Comparison of ENCODE assay signal across 9 cellular contexts in the genomic region with DNA sequence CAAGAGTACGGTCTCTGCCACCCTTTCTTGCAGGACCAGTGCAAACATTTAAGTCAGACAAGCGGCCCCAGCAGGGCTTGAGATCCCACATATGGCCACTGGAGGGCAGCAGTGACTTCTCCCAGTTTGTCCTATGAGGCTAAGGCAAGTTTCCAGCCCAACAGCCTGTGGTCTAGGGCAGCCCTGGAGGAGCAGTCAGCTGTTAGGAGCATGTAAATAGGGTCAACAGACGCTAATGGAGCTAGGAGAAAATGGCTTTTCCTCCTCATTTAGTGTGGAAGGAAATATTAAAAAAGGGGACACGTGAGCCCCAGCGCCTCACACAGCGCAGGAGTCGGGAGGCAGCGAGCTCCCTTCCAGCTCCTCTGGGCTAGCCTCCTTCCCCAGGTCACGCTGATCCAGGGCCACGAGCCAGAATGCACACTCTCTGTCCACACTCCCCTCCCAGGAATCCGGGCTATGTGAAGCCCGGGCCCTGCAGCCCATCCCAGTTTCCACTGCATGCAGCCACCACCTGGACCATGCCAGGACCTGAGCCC.
DNase-seq lines count a peak whose midpoint lies in the region; ATAC-seq and TF ChIP-seq lines count a peak whose summit lies in the region.
"Had no signal": no experiment of that assay in that cellular context is flagged by ENCODE, and none has a peak within 500 bp of the region (broad histone marks: within the 10 kb centered on the region; RNA-seq: fewer than 3 reads in every experiment).

No MANE protein-coding gene starts in this region.

- no peak overlapping the region for H3K4me2 ChIP-seq in SK-N-SH

- H3K9ac ChIP-seq in SK-N-SH: no peak overlapping the region

- H3K27ac ChIP-seq in SK-N-SH (ENCODE audit: low read depth in 2 of 2, low read length in 1 of 2): no peak overlapping the region
- peak overlapping the region in 3 of 4 donors; percentile 6 to 86 (median 74) for H3K27ac ChIP-seq in tibial nerve

- intact Hi-C loops in Caco-2 (cut with micrococcal nuclease; ENCODE audit: unreplicated experiment) (loop anchor here (1.0 to 2.0 kb wide), 5 partner anchors 37 to 342 kb away; no protein-coding TSS in a partner anchor), Right ventricle myocardium inferior (cut with DNase I) (loop anchor here (1.0 to 10.0 kb wide), 4 partner anchors 37 to 263 kb away; no protein-coding TSS in a partner anchor)

- H3K9me3 Mint-ChIP-seq in Caco-2 (ENCODE audit: unreplicated experiment): no peaks in the 10 kb centered on the region
- H3K9me3 Mint-ChIP-seq in activated naive CD4-positive, alpha-beta T cell treated with anti-CD3 and anti-CD28 coated beads, Interleukin-2, amount 50 U/mL, for 72 hours: no peaks in the 10 kb centered on the region
- H3K9me3 Mint-ChIP-seq: activated naive CD4-positive, alpha-beta T cell treated with anti-CD3 and anti-CD28 coated beads, Interleukin-2, amount 50 U/mL, for 24 hours had no signal

- peaks cover 31% of the 10 kb centered on the region for H3K4me1 Mint-ChIP-seq in Caco-2 (ENCODE audit: low read depth, unreplicated experiment)

- H3K9me3 ChIP-seq in Caco-2: no peaks in the 10 kb centered on the region
- H3K9me3 ChIP-seq in SK-N-SH: no peaks in the 10 kb centered on the region
- no peaks in the 10 kb centered on the region for H3K9me3 ChIP-seq in tibial nerve

- WGBS in SK-N-SH (ENCODE audit: low lambda C conversion rate): 56% methylated on average over 12 of the region's 12 CpGs
- 21 to 27% methylated on average over 12 of the region's 12 CpGs for WGBS in tibial nerve, 2 donors

- 0 out of 2 replicates have a peak, but pooled peaks cover 1% of the 10 kb centered on the region for H3K36me3 ChIP-seq in Caco-2 (ENCODE audit: control insufficient read depth, insufficient read depth, low read length)
- no peaks in the 10 kb centered on the region for H3K36me3 ChIP-seq in SK-N-SH (replicated peaks in 1 of 2; ENCODE audit: control insufficient read depth in 1 of 2, insufficient read depth in 2 of 2, low read length in 1 of 2)
- H3K36me3 ChIP-seq in tibial nerve: no peaks in the 10 kb centered on the region

- H3K36me3 Mint-ChIP-seq in Caco-2 (ENCODE audit: insufficient read depth, unreplicated experiment): no peaks in the 10 kb centered on the region
- no peaks in the 10 kb centered on the region for H3K36me3 Mint-ChIP-seq in activated naive CD4-positive, alpha-beta T cell treated with anti-CD3 and anti-CD28 coated beads, Interleukin-2, amount 50 U/mL, for 72 hours
- H3K36me3 Mint-ChIP-seq: activated naive CD4-positive, alpha-beta T cell treated with anti-CD3 and anti-CD28 coated beads, Interleukin-2, amount 50 U/mL, for 24 hours had no signal

- TF ChIP-seq EP300 in SK-N-SH (IDR thresholded peaks at IDR 0.05; ENCODE audit: borderline replicate concordance in 1 of 2, low read depth in 1 of 2, low read length in 1 of 2) (no peak), tibial nerve (IDR thresholded peaks at IDR 0.05) (peak in 1 of 2 donors; percentile 37)

- H3K27ac Mint-ChIP-seq in Caco-2 (ENCODE audit: unreplicated experiment): peak overlapping the region; percentile 88
- no peak overlapping the region for H3K27ac Mint-ChIP-seq in activated naive CD4-positive, alpha-beta T cell treated with anti-CD3 and anti-CD28 coated beads, Interleukin-2, amount 50 U/mL, for 72 hours
- H3K27ac Mint-ChIP-seq: activated naive CD4-positive, alpha-beta T cell treated with anti-CD3 and anti-CD28 coated beads, Interleukin-2, amount 50 U/mL, for 24 hours had no signal

- CTCF ChIA-PET in Caco-2 (lab: Charles Lee): interaction anchor here (0.6 to 1.5 kb wide), 7 partner anchors 21 to 383 kb away, joined by 3 to 11 read pairs (median 4); a partner anchor contains a TSS
- CTCF ChIA-PET in SK-N-SH (lab: Yijun Ruan, JAX): interaction anchor here (0.7 to 2.3 kb wide), 27 partner anchors 9 to 344 kb away, joined by 3 to 25 read pairs (median 4); no protein-coding TSS in a partner anchor

- peak; percentile 80 to 88 for TF ChIP-seq CTCF in Caco-2 (IDR thresholded peaks at IDR 0.05; ENCODE audit: insufficient read depth in 1 of 2, low read depth in 1 of 2, low read length in 1 of 2, severe bottlenecking in 1 of 2, unreplicated experiment in 1 of 2)
- TF ChIP-seq CTCF in SK-N-SH (IDR thresholded peaks at IDR 0.05): peak; percentile 94
- TF ChIP-seq CTCF in tibial nerve (IDR thresholded peaks at IDR 0.05): peak; percentile 87 to 93 (median 90)

- no peaks in the 10 kb centered on the region for H3K27me3 Mint-ChIP-seq in Caco-2 (ENCODE audit: insufficient read depth, unreplicated experiment)

- H3K27me3 ChIP-seq in Caco-2 (replicated peaks; ENCODE audit: control insufficient read depth, insufficient read depth, low read length) (no peaks in the 10 kb centered on the region), SK-N-SH (ENCODE audit: insufficient read depth) (no peaks in the 10 kb centered on the region), tibial nerve (no peaks in the 10 kb centered on the region)

- DNase-seq in Caco-2 (peak; percentile 88 to 89), NAMALWA (ENCODE audit: low spot score) (peak; percentile 93), SK-N-SH (peak; percentile 81), Right ventricle myocardium inferior (ENCODE audit: missing footprints) (peak; percentile 93), pons (ENCODE audit: low spot score) (peak; percentile 93), tibial nerve (ENCODE audit: low spot score in 2 of 2) (peak; percentile 91 to 98)
- peak; percentile 67 to 79 for DNase-seq in activated naive CD4-positive, alpha-beta T cell treated with anti-CD3 and anti-CD28 coated beads, Interleukin-2, amount 50 U/mL, for 72 hours (ENCODE audit: low spot score in 2 of 2)

- no peak for TF ChIP-seq POLR2A in tibial nerve (IDR thresholded peaks at IDR 0.05)

- H3K79me2 ChIP-seq in SK-N-SH (ENCODE audit: insufficient read depth): no peaks in the 10 kb centered on the region

- H3K4me1 ChIP-seq in Caco-2: peaks cover 48% of the 10 kb centered on the region
- H3K4me1 ChIP-seq in SK-N-SH (ENCODE audit: control insufficient read depth in 1 of 2, insufficient read depth in 2 of 2, low read depth in 1 of 2, low read length in 1 of 2): peaks cover 22 to 24% of the 10 kb centered on the region in 2 experiments; a peak in 3 of 4 replicates
- H3K4me1 ChIP-seq in tibial nerve: peaks cover 0 to 65% (median 28%) of the 10 kb centered on the region in 4 donors

- no peaks in the 10 kb centered on the region for H4K20me1 ChIP-seq in SK-N-SH (ENCODE audit: insufficient read depth)

- no peaks in the 10 kb centered on the region for H3F3A ChIP-seq in SK-N-SH (replicated peaks; ENCODE audit: insufficient read depth)

- H3K4me3 ChIP-seq in Caco-2 (ENCODE audit: low read depth, low read length) (no peak overlapping the region), SK-N-SH (ENCODE audit: low read depth in 2 of 2, low read length in 1 of 2) (no peak overlapping the region; a peak in 1 of 4 replicates), tibial nerve (no peak overlapping the region)

- BruUV-seq in Caco-2 (replicated peaks; lab: Mats Ljungman, UMichigan): no TSS peak

- peak; percentile 81 for ATAC-seq in GM21723 (IDR thresholded peaks at IDR 0.05; ENCODE audit: unreplicated experiment)
- ATAC-seq in activated naive CD4-positive, alpha-beta T cell treated with anti-CD3 and anti-CD28 coated beads, Interleukin-2, amount 50 U/mL, for 72 hours: peak; percentile 78 to 80
- peak; percentile 89 for ATAC-seq in Right ventricle myocardium inferior

- TF ChIP-seq RAD21 in SK-N-SH (IDR thresholded peaks at IDR 0.05; ENCODE audit: low read length): peak; percentile 91

- POLR2A ChIA-PET in Caco-2 (lab: Charles Lee) (no interaction called here), SK-N-SH (lab: Yijun Ruan, JAX) (no interaction called here)

- no peaks in the 10 kb centered on the region for H3K9me2 ChIP-seq in SK-N-SH

- no peak overlapping the region for H2AFZ ChIP-seq in SK-N-SH (ENCODE audit: low read depth)

- peak overlapping the region; percentile 49 for H3K4me3 Mint-ChIP-seq in Caco-2 (ENCODE audit: unreplicated experiment)
- H3K4me3 Mint-ChIP-seq: activated naive CD4-positive, alpha-beta T cell treated with anti-CD3 and anti-CD28 coated beads, Interleukin-2, amount 50 U/mL, for 24 hours had no signal

TF ChIP-seq in SK-N-SH, 30 proteins besides CTCF, POLR2A, EP300 and RAD21:
- TF ChIP-seq, protein P1, sequence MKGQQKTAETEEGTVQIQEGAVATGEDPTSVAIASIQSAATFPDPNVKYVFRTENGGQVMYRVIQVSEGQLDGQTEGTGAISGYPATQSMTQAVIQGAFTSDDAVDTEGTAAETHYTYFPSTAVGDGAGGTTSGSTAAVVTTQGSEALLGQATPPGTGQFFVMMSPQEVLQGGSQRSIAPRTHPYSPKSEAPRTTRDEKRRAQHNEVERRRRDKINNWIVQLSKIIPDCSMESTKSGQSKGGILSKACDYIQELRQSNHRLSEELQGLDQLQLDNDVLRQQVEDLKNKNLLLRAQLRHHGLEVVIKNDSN (IDR thresholded peaks at IDR 0.05; ENCODE audit: borderline replicate concordance, low read depth): no peak
- no peak for TF ChIP-seq POLR2AphosphoS5 (IDR thresholded peaks at IDR 0.05; ENCODE audit: low read depth, low read length)
- TF ChIP-seq CHD2 (IDR thresholded peaks at IDR 0.05; ENCODE audit: low read length, partially characterized antibody): peak; percentile 49
- TF ChIP-seq NRF1 (IDR thresholded peaks at IDR 0.05; ENCODE audit: low read depth, low read length): no peak
- TF ChIP-seq GABPA (IDR thresholded peaks at IDR 0.05; ENCODE audit: low read depth): no peak
- TF ChIP-seq JUND (IDR thresholded peaks at IDR 0.05): no peak
- TF ChIP-seq TCF12 (IDR thresholded peaks at IDR 0.05): no peak
- TF ChIP-seq SMC3 (IDR thresholded peaks at IDR 0.05; ENCODE audit: low read depth, low read length): peak; percentile 85
- no peak for TF ChIP-seq ELF1 (IDR thresholded peaks at IDR 0.05)
- TF ChIP-seq, protein P2, sequence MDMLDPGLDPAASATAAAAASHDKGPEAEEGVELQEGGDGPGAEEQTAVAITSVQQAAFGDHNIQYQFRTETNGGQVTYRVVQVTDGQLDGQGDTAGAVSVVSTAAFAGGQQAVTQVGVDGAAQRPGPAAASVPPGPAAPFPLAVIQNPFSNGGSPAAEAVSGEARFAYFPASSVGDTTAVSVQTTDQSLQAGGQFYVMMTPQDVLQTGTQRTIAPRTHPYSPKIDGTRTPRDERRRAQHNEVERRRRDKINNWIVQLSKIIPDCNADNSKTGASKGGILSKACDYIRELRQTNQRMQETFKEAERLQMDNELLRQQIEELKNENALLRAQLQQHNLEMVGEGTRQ (IDR thresholded peaks at IDR 0.05; ENCODE audit: borderline replicate concordance, low read depth, low read length): no peak

Comparison
In these comparisons a context has a peak if more than half of its experiments do, and no peak if none do; other contexts are left out.
1. H3K27ac ChIP-seq: peak in tibial nerve (3 of 4); none in SK-N-SH (0 of 2).
2. Peak in every context shown above with its lines, with median percentiles within 50 percentile points of each other: DNase-seq, CTCF ChIP-seq and ATAC-seq.